In genomic region chr14:94952097-94952496, GRCh38 we compare ENCODE assay signal across 31 cellular contexts.
"Had no signal": no experiment of that assay in that cellular context is flagged by ENCODE, and none has a peak within 500 bp of the region (broad histone marks: within the 10 kb centered on the region; RNA-seq: fewer than 3 reads in every experiment).

No MANE protein-coding gene starts in this region.

- H3K4me3 ChIP-seq: left lung, lower lobe of right lung, mucosa of descending colon, pancreas, prostate gland, skin epidermis, stomach, thoracic aorta, tibial artery, upper lobe of right lung had no signal

- H3K36me3 ChIP-seq: left lung, lower lobe of right lung, pancreas, prostate gland, stomach, thoracic aorta, tibial artery, upper lobe of right lung had no signal

- H3K27me3 ChIP-seq: pancreas, stomach, tibial artery, upper lobe of right lung had no signal

- H3K4me1 ChIP-seq: left lung, lower lobe of right lung, pancreas, prostate gland, stomach, tibial artery, upper lobe of right lung had no signal

- ATAC-seq: left colon; left lung; lower lobe of right lung; mucosa of descending colon; naive thymus-derived CD4-positive, alpha-beta T cell; natural killer cell treated with Interleukin-12 subunit alpha and Interleukin-12 subunit beta and Interleukin-15 and Interleukin-18, amount 100 ng/mL, for 72 hours; pancreas; right cardiac atrium; sciatic nerve; stimulated activated naive B cell treated with anti-CD40 and anti-IgM and Interleukin-4, amounts not matched to agents 10 μg/mL and 1 μg/mL and 100 μg/mL, for 72 hours; stimulated activated naive CD8-positive, alpha-beta T cell treated with anti-CD3 and anti-CD28 coated beads, Interleukin-15, Interleukin-2, amounts not matched to agents 100 U/mL and 50 U/mL, for 24 hours; upper lobe of right lung had no signal

- DNase-seq: hypothalamus; kidney glomerular epithelial cell; left colon; left lung; lower lobe of right lung; mammary epithelial cell; mesenchymal stem cell; mucosa of descending colon; naive thymus-derived CD4-positive, alpha-beta T cell; nucleus accumbens; pancreas; posterior cingulate gyrus; retina; right cardiac atrium; stimulated activated CD4-positive, alpha-beta T cell treated with anti-CD3 and anti-CD28 coated beads, Interleukin-12 subunit alpha, Interleukin-12 subunit beta, amount 100 ng/mL, for 4 hours; stimulated activated CD4-positive, alpha-beta T cell treated with anti-CD3 and anti-CD28 coated beads, Interleukin-15, amount 100 ng/mL, for 24 hours; stimulated activated CD4-positive, alpha-beta T cell treated with anti-CD3 and anti-CD28 coated beads, Interleukin-2, amount 100 ng/mL, for 24 hours; stimulated activated CD4-positive, alpha-beta T cell treated with anti-CD3 and anti-CD28 coated beads, Interleukin-4, amount 100 ng/mL, for 1 hour; stimulated activated naive B cell treated with anti-CD40 and anti-IgM and Interleukin-4, amounts not matched to agents 10 μg/mL and 1 μg/mL and 100 μg/mL, for 72 hours; stimulated activated naive CD8-positive, alpha-beta T cell treated with anti-CD3 and anti-CD28 coated beads, Interleukin-15, Interleukin-2, amounts not matched to agents 100 U/mL and 50 U/mL, for 24 hours; stomach; tibial artery; trophoblast cell; upper lobe of right lung had no signal

- FAIRE-seq: keratinocyte, pancreas, urothelium cell line had no signal

- H3K27ac ChIP-seq: left lung, lower lobe of right lung, pancreas, prostate gland, skin epidermis, stomach, thoracic aorta, tibial artery, upper lobe of right lung had no signal

- H3K9me3 ChIP-seq: left lung, lower lobe of right lung, mucosa of descending colon, pancreas, prostate gland, upper lobe of right lung had no signal
